ENCODE assay signal across 13 cellular contexts in the genomic region with DNA sequence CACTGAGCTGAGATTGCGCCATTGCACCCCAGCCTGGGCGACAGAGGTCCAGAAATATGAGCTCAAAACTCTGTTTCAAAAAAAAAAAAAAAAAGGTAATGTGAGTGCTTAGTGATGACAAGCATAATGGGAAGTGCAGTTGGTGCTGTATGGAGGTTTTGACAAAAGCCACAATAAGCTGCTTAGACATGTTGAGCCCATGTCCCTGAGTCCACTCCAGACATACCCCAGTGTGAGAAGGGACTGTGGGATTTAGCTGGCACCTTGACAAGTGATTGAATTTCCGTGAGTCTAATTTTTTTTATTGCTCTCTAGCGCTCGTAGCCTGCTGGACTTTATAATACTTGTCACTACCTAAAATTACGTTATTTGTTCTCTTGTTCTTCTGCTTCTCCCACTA. TPM values are rescaled to one million over a fixed set of nuclear protein-coding genes. Genes with fewer than 3 reads are reported as not detected.
A peak's percentile ranks its signal among the peaks of the same experiment; 100 is the strongest.
DNase-seq lines count a peak whose midpoint lies in the region; ATAC-seq and TF ChIP-seq lines count a peak whose summit lies in the region.
"Had no signal": no experiment of that assay in that cellular context is flagged by ENCODE, and none has a peak within 500 bp of the region (broad histone marks: within the 10 kb centered on the region; RNA-seq: fewer than 3 reads in every experiment).

No MANE protein-coding gene starts in this region.

- H3K27ac ChIP-seq in WERI-Rb-1 (peak overlapping the region; percentile 72), colonic mucosa (no peak overlapping the region), heart right ventricle (no peak overlapping the region)
- H3K27ac ChIP-seq: GM23248 had no signal

- ATAC-seq in heart right ventricle = no peak
- ATAC-seq: HCT116 had no signal

- no peaks in the 10 kb centered on the region for H3K27me3 ChIP-seq in WERI-Rb-1 (ENCODE audit: insufficient read depth, low read depth, severe bottlenecking)
- no peaks in the 10 kb centered on the region for H3K27me3 ChIP-seq in colonic mucosa
- no peaks in the 10 kb centered on the region for H3K27me3 ChIP-seq in heart right ventricle

- no peaks in the 10 kb centered on the region for H3K4me1 ChIP-seq in colonic mucosa
- no peaks in the 10 kb centered on the region for H3K4me1 ChIP-seq in heart right ventricle

- intact Hi-C loops in colonic mucosa (cut with DNase I) (loop anchor here (2.0 to 10.0 kb wide), 3 partner anchors 190 to 733 kb away; no protein-coding TSS in a partner anchor), heart right ventricle (cut with DNase I) (loop anchor here in 9 of 10 donors (2.0 to 10.0 kb wide), 8 partner anchors 123 to 733 kb away; a partner anchor contains a TSS)

- DNase-seq in NCI-H2171 treated with DMSO at 0.1 percent for 48 hours (lab: John Stamatoyannopoulos, UW) (peak; percentile 43), NCI-H2171 (lab: John Stamatoyannopoulos, UW) (no peak), NCI-H69 (lab: John Stamatoyannopoulos, UW) (peak; percentile 22), WERI-Rb-1 (peak; percentile 79), colonic mucosa (no peak), SK-N-DZ (ENCODE audit: low spot score) (no peak), heart right ventricle (no peak)
- DNase-seq: C1 segment of cervical spinal cord; CD4-positive, alpha-beta T cell; DMS53; GF-D8; GM23248 had no signal

- TF ChIP-seq CTCF in WERI-Rb-1 (IDR thresholded peaks at IDR 0.05; ENCODE audit: low read depth, low read length) = no peak
- TF ChIP-seq CTCF in colonic mucosa (IDR thresholded peaks at IDR 0.05) = no peak
- TF ChIP-seq CTCF in heart right ventricle (IDR thresholded peaks at IDR 0.05) = no peak

- 59 to 63% methylated on average over 6 of the region's 6 CpGs for WGBS in heart right ventricle, 2 donors

- H3K9me3 ChIP-seq in WERI-Rb-1 (ENCODE audit: severe bottlenecking) (peaks cover 7% of the 10 kb centered on the region), colonic mucosa (no peaks in the 10 kb centered on the region), heart right ventricle (no peaks in the 10 kb centered on the region)

- peaks cover 27% of the 10 kb centered on the region for H3K36me3 ChIP-seq in WERI-Rb-1
- no peaks in the 10 kb centered on the region for H3K36me3 ChIP-seq in colonic mucosa
- peaks cover 0 to 37% (median 8%) of the 10 kb centered on the region in 9 donors for H3K36me3 ChIP-seq in heart right ventricle

- H3K9ac ChIP-seq in colonic mucosa (ENCODE audit: low read depth in 2 of 2, low read length in 2 of 2) = no peak overlapping the region
- H3K9ac ChIP-seq: GM23248 had no signal

- H3K4me3 ChIP-seq in WERI-Rb-1 (ENCODE audit: low read depth, low read length) (no peak overlapping the region), colonic mucosa (no peak overlapping the region), heart right ventricle (no peak overlapping the region)
- H3K4me3 ChIP-seq: GM23248 had no signal

RNA-seq across cellular contexts. Expression of a gene that starts 15.1 kb away (rescaled TPM):
- 10 to 100 TPM; 88.2 to 94.5 TPM for total RNA-seq in colonic mucosa
- polyA plus RNA-seq in SK-N-DZ (2014; cell fraction: cytosol; rRNA removed) = 14.2 and 18.5 TPM in 2 replicates
- polyA plus RNA-seq in SK-N-DZ (2014; cell fraction: nucleus; rRNA removed) = 23.9 and 26.1 TPM in 2 replicates
- total RNA-seq in heart right ventricle = 10 to 100 TPM; 13.6 to 41.0 (median 23.3) TPM
- polyA plus RNA-seq in heart right ventricle = 10 to 100 TPM in 1 of 2 donors, 1 to 10 TPM in 1; 6.0 to 16.8 TPM

RNA-seq across cellular contexts. Expression of a gene that starts 18.9 kb away (rescaled TPM):
- total RNA-seq in colonic mucosa (10 to 100 TPM; 40.7 to 53.0 TPM), heart right ventricle (10 to 100 TPM; 13.9 to 22.3 (median 17.6) TPM)
- 50.1 and 52.3 TPM in 2 replicates for polyA plus RNA-seq in SK-N-DZ (2014; cell fraction: cytosol; rRNA removed)
- 14.4 and 15.3 TPM in 2 replicates for polyA plus RNA-seq in SK-N-DZ (2014; cell fraction: nucleus; rRNA removed)
- polyA plus RNA-seq in heart right ventricle = 1 to 10 TPM; 3.4 to 5.9 TPM

Comparison
In these comparisons a context has a peak if more than half of its experiments do, and no peak if none do; other contexts are left out.
1. DNase-seq: peak in NCI-H2171 treated with DMSO at 0.1 percent for 48 hours (single experiment), NCI-H69 (single experiment) and WERI-Rb-1 (single experiment); none in NCI-H2171 (single experiment), colonic mucosa (single experiment), SK-N-DZ (single experiment) and heart right ventricle (0 of 2).